29 cellular contexts compared by ENCODE assay signal in the genomic region with DNA sequence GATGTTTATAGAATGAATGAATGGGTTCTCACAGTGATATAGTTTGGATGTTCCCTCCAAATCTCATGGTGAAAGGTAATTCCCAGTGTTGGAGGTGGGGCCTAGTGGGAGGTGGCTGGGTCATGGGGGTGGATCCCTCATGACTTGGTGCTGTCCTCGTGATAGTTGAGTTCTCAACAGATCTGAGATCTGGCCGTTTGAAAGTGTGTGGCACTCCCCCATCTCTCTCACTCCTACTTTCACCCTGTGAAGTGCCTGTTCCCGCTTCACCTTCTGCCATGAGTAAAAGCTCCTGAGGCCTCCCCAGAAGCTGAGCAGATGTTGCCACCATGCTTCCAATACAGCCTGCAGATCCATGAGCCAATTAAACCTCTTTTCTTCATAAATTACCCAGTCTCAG.
"Had no signal": no experiment of that assay in that cellular context is flagged by ENCODE, and none has a peak within 500 bp of the region (broad histone marks: within the 10 kb centered on the region; RNA-seq: fewer than 3 reads in every experiment).

No MANE protein-coding gene starts in this region.

- H3K4me3 ChIP-seq: PC-9 had no signal

- H3K27me3 Mint-ChIP-seq: activated CD4-positive, alpha-beta T cell treated with anti-CD3 and anti-CD28 coated beads, Interleukin-2, amount 10 ng/mL, durations not matched to agents 24 days and 14 days; activated CD8-positive, alpha-beta T cell treated with anti-CD3 and anti-CD28 coated beads for 36 hours; activated naive CD8-positive, alpha-beta T cell; activated naive CD8-positive, alpha-beta T cell treated with anti-CD3 and anti-CD28 coated beads, Interleukin-2, amount 50 U/mL, for 24 hours had no signal

- H3K36me3 Mint-ChIP-seq: activated naive CD4-positive, alpha-beta T cell treated with anti-CD3 and anti-CD28 coated beads, Interleukin-2, amount 10 ng/mL, durations not matched to agents 7 days and 5 days; activated naive CD8-positive, alpha-beta T cell; brain had no signal

- H3K9me3 Mint-ChIP-seq: activated CD4-positive, alpha-beta T cell treated with anti-CD3 and anti-CD28 coated beads, Interleukin-2, amount 10 ng/mL, durations not matched to agents 24 days and 14 days; activated CD8-positive, alpha-beta T cell treated with anti-CD3 and anti-CD28 coated beads for 36 hours; activated naive CD4-positive, alpha-beta T cell treated with anti-CD3 and anti-CD28 coated beads, Interleukin-2, amount 10 ng/mL, durations not matched to agents 7 days and 5 days; activated naive CD8-positive, alpha-beta T cell treated with anti-CD3 and anti-CD28 coated beads, Interleukin-2, amount 50 U/mL, for 24 hours; activated T-cell treated with anti-CD3 and anti-CD28 coated beads, Interleukin-2, amount 50 U/mL, for 4 hours; activated T-helper 1 cell treated with anti-CD3 and anti-CD28 coated beads, Interleukin-12 subunit alpha, Interleukin-12 subunit beta, Interleukin-2, Interleukin-4 antibody, amounts not matched to agents 30 ng/mL and 10 ng/mL and 1 ng/mL, durations not matched to agents 14 hours and 24 hours and 36 hours had no signal

- ATAC-seq: activated CD8-positive, alpha-beta T cell treated with anti-CD3 and anti-CD28 coated beads for 36 hours; activated naive CD8-positive, alpha-beta T cell treated with anti-CD3 and anti-CD28 coated beads, Interleukin-2, amount 50 U/mL, for 24 hours; activated T-cell treated with anti-CD3 and anti-CD28 coated beads, Interleukin-2, amount 50 U/mL, for 4 hours; Right ventricle myocardium inferior had no signal

- H3K27ac Mint-ChIP-seq: activated CD4-positive, alpha-beta T cell treated with anti-CD3 and anti-CD28 coated beads, Interleukin-2, amount 10 ng/mL, durations not matched to agents 24 days and 14 days; activated CD8-positive, alpha-beta T cell treated with anti-CD3 and anti-CD28 coated beads for 36 hours; activated naive CD4-positive, alpha-beta T cell treated with anti-CD3 and anti-CD28 coated beads, Interleukin-2, amount 10 ng/mL, durations not matched to agents 7 days and 5 days; activated naive CD8-positive, alpha-beta T cell; activated naive CD8-positive, alpha-beta T cell treated with anti-CD3 and anti-CD28 coated beads, Interleukin-2, amount 50 U/mL, for 24 hours; activated T-helper 1 cell treated with anti-CD3 and anti-CD28 coated beads, Interleukin-12 subunit alpha, Interleukin-12 subunit beta, Interleukin-2, Interleukin-4 antibody, amounts not matched to agents 30 ng/mL and 10 ng/mL and 1 ng/mL, durations not matched to agents 14 hours and 24 hours and 36 hours had no signal

- FAIRE-seq: RCC 7860 had no signal

- H3K4me1 Mint-ChIP-seq: activated CD4-positive, alpha-beta T cell treated with anti-CD3 and anti-CD28 coated beads, Interleukin-2, amount 10 ng/mL, durations not matched to agents 24 days and 14 days; activated naive CD4-positive, alpha-beta T cell treated with anti-CD3 and anti-CD28 coated beads, Interleukin-2, amount 10 ng/mL, durations not matched to agents 7 days and 5 days; activated naive CD8-positive, alpha-beta T cell treated with anti-CD3 and anti-CD28 coated beads, Interleukin-2, amount 50 U/mL, for 24 hours had no signal

- DNase-seq: activated CD4-positive, alpha-beta T cell treated with anti-CD3 and anti-CD28 coated beads, Interleukin-2, amount 10 ng/mL, durations not matched to agents 24 days and 14 days; activated CD4-positive, alpha-beta T cell treated with anti-CD3 and anti-CD28 coated beads, Interleukin-2, amount 50 U/mL, for 4 hours; activated CD8-positive, alpha-beta T cell treated with anti-CD3 and anti-CD28 coated beads for 36 hours; activated naive CD4-positive, alpha-beta T cell treated with anti-CD3 and anti-CD28 coated beads, Interleukin-2, amount 10 ng/mL, durations not matched to agents 7 days and 5 days; activated naive CD8-positive, alpha-beta T cell treated with anti-CD3 and anti-CD28 coated beads, Interleukin-2, amount 50 U/mL, for 24 hours; activated T-cell treated with anti-CD3 and anti-CD28 coated beads for 4 hours; activated T-cell treated with anti-CD3 and anti-CD28 coated beads, Interleukin-2, amount 50 U/mL, for 4 hours; anterior cingulate cortex; central memory CD4-positive, alpha-beta T cell; NCI-H1092 treated with DMSO at 0.1 percent for 48 hours; NCI-H187; NCI-H2029 treated with DMSO at 0.1 percent for 48 hours; NCI-H2107; NCI-H226; NCI-H446 treated with DMSO at 0.1 percent for 48 hours; NCI-H526; NCI-H748 treated with DMSO at 0.1 percent for 48 hours; NK-92 treated with Interleukin-12 subunit alpha and Interleukin-12 subunit beta, amount 100 ng/mL, for 24 hours; PC-9; SIG-M5; SW 1271; T-helper 1 cell; T-helper 2 cell; T1000 had no signal

- H3K4me3 Mint-ChIP-seq: activated CD4-positive, alpha-beta T cell treated with anti-CD3 and anti-CD28 coated beads, Interleukin-2, amount 10 ng/mL, durations not matched to agents 24 days and 14 days; activated CD8-positive, alpha-beta T cell treated with anti-CD3 and anti-CD28 coated beads for 36 hours; activated naive CD4-positive, alpha-beta T cell treated with anti-CD3 and anti-CD28 coated beads, Interleukin-2, amount 10 ng/mL, durations not matched to agents 7 days and 5 days; activated naive CD8-positive, alpha-beta T cell; activated naive CD8-positive, alpha-beta T cell treated with anti-CD3 and anti-CD28 coated beads, Interleukin-2, amount 50 U/mL, for 24 hours; activated T-cell treated with anti-CD3 and anti-CD28 coated beads, Interleukin-2, amount 50 U/mL, for 4 hours; activated T-helper 1 cell treated with anti-CD3 and anti-CD28 coated beads, Interleukin-12 subunit alpha, Interleukin-12 subunit beta, Interleukin-2, Interleukin-4 antibody, amounts not matched to agents 30 ng/mL and 10 ng/mL and 1 ng/mL, durations not matched to agents 14 hours and 24 hours and 36 hours; brain had no signal
